Comparison of ENCODE assay signal across 8 cellular contexts in genomic region chr7:39624935-39625694, GRCh38. TPM values are rescaled to one million over a fixed set of nuclear protein-coding genes. Genes with fewer than 3 reads are reported as not detected.
DNase-seq lines count a peak whose midpoint lies in the region; ATAC-seq and TF ChIP-seq lines count a peak whose summit lies in the region.

No MANE protein-coding gene starts in this region.

- TF ChIP-seq CTCF in WI38 (IDR thresholded peaks at IDR 0.05; ENCODE audit: low read depth, low read length) (no peak), fibroblast of the aortic adventitia (IDR thresholded peaks at IDR 0.05; ENCODE audit: insufficient read depth, low read length) (no peak)

- no peak for DNase-seq in activated CD8-positive, alpha-beta memory T cell treated with anti-CD3 and anti-CD28 coated beads, Interleukin-2, amount 10 ng/mL, durations not matched to agents 7 days and 5 days
- DNase-seq in activated CD8-positive, alpha-beta memory T cell treated with anti-CD3 and anti-CD28 coated beads, Interleukin-2, amount 50 U/mL, for 48 hours: no peak
- DNase-seq in fibroblast of the aortic adventitia (ENCODE audit: low read depth) (peak; percentile 88), germinal center (ENCODE audit: low spot score) (no peak), cerebellar nuclear complex (lab: John Stamatoyannopoulos, UW) (no peak)
- no peak for DNase-seq in stimulated activated naive B cell treated with anti-CD40 and anti-IgM and Interleukin-4, amounts not matched to agents 10 μg/mL and 1 μg/mL and 100 μg/mL, for 72 hours

- H3K9me3 Mint-ChIP-seq in activated CD8-positive, alpha-beta memory T cell treated with anti-CD3 and anti-CD28 coated beads, Interleukin-2, amount 10 ng/mL, durations not matched to agents 7 days and 5 days (ENCODE audit: low read depth): no peaks in the 10 kb centered on the region
- H3K9me3 Mint-ChIP-seq in stimulated activated naive B cell treated with anti-CD40 and anti-IgM and Interleukin-4, amounts not matched to agents 10 μg/mL and 1 μg/mL and 100 μg/mL, for 72 hours: no peaks in the 10 kb centered on the region

- peaks cover 38% of the 10 kb centered on the region for H3K4me1 Mint-ChIP-seq in activated CD8-positive, alpha-beta memory T cell treated with anti-CD3 and anti-CD28 coated beads, Interleukin-2, amount 10 ng/mL, durations not matched to agents 7 days and 5 days
- peaks cover 31 to 59% of the 10 kb centered on the region in 2 donors for H3K4me1 Mint-ChIP-seq in stimulated activated naive B cell treated with anti-CD40 and anti-IgM and Interleukin-4, amounts not matched to agents 10 μg/mL and 1 μg/mL and 100 μg/mL, for 72 hours

- peak overlapping the region; percentile 92 for H3K4me3 Mint-ChIP-seq in activated CD8-positive, alpha-beta memory T cell treated with anti-CD3 and anti-CD28 coated beads, Interleukin-2, amount 10 ng/mL, durations not matched to agents 7 days and 5 days
- peak overlapping the region; percentile 32 to 96 for H3K4me3 Mint-ChIP-seq in stimulated activated naive B cell treated with anti-CD40 and anti-IgM and Interleukin-4, amounts not matched to agents 10 μg/mL and 1 μg/mL and 100 μg/mL, for 72 hours

- H3K4me3 ChIP-seq in WI38 (ENCODE audit: low read depth, low read length): peak overlapping the region; percentile 86
- H3K4me3 ChIP-seq in fibroblast of the aortic adventitia (ENCODE audit: low read depth, low read length): peak overlapping the region; percentile 74

- no peak for ATAC-seq in activated CD8-positive, alpha-beta memory T cell treated with anti-CD3 and anti-CD28 coated beads, Interleukin-2, amount 10 ng/mL, durations not matched to agents 7 days and 5 days
- no peak for ATAC-seq in stimulated activated naive B cell treated with anti-CD40 and anti-IgM and Interleukin-4, amounts not matched to agents 10 μg/mL and 1 μg/mL and 100 μg/mL, for 72 hours (replicated peaks)
- ATAC-seq in GM18870 (IDR thresholded peaks at IDR 0.05; ENCODE audit: unreplicated experiment): no peak

- H3K27me3 Mint-ChIP-seq in activated CD8-positive, alpha-beta memory T cell treated with anti-CD3 and anti-CD28 coated beads, Interleukin-2, amount 10 ng/mL, durations not matched to agents 7 days and 5 days: no peaks in the 10 kb centered on the region
- no peaks in the 10 kb centered on the region for H3K27me3 Mint-ChIP-seq in stimulated activated naive B cell treated with anti-CD40 and anti-IgM and Interleukin-4, amounts not matched to agents 10 μg/mL and 1 μg/mL and 100 μg/mL, for 72 hours

- H3K36me3 Mint-ChIP-seq in activated CD8-positive, alpha-beta memory T cell treated with anti-CD3 and anti-CD28 coated beads, Interleukin-2, amount 10 ng/mL, durations not matched to agents 7 days and 5 days: peaks cover 11% of the 10 kb centered on the region
- H3K36me3 Mint-ChIP-seq in stimulated activated naive B cell treated with anti-CD40 and anti-IgM and Interleukin-4, amounts not matched to agents 10 μg/mL and 1 μg/mL and 100 μg/mL, for 72 hours: peaks cover 16 to 21% of the 10 kb centered on the region in 2 donors

- CTCF ChIA-PET in activated CD8-positive, alpha-beta memory T cell treated with anti-CD3 and anti-CD28 coated beads, Interleukin-2, amount 10 ng/mL, durations not matched to agents 7 days and 5 days (lab: Charles Lee): interaction anchor here (1.2 to 3.2 kb wide), 4 partner anchors 9 to 120 kb away, joined by 4 to 27 read pairs (median 4); no protein-coding TSS in a partner anchor

- no peak overlapping the region for H3K27ac Mint-ChIP-seq in activated CD8-positive, alpha-beta memory T cell treated with anti-CD3 and anti-CD28 coated beads, Interleukin-2, amount 10 ng/mL, durations not matched to agents 7 days and 5 days
- no peak overlapping the region for H3K27ac Mint-ChIP-seq in stimulated activated naive B cell treated with anti-CD40 and anti-IgM and Interleukin-4, amounts not matched to agents 10 μg/mL and 1 μg/mL and 100 μg/mL, for 72 hours

RNA-seq across cellular contexts. Expression of gene RALA, which starts 1.7 kb away (rescaled TPM):
- 10 to 100 TPM; 22.3 to 32.9 TPM for total RNA-seq in activated CD8-positive, alpha-beta memory T cell treated with anti-CD3 and anti-CD28 coated beads, Interleukin-2, amount 10 ng/mL, durations not matched to agents 7 days and 5 days
- 42.7 and 61.5 TPM in 2 replicates for total RNA-seq in fibroblast of the aortic adventitia (ENCODE audit: low replicate concordance)

RNA-seq across cellular contexts. Expression of gene YAE1, which starts 58.9 kb away (rescaled TPM):
- 10 to 100 TPM in 1 of 2 experiments, 1 to 10 TPM in 1; 10.0 to 10.5 TPM for total RNA-seq in activated CD8-positive, alpha-beta memory T cell treated with anti-CD3 and anti-CD28 coated beads, Interleukin-2, amount 10 ng/mL, durations not matched to agents 7 days and 5 days
- 41.9 and 95.8 TPM in 2 replicates for total RNA-seq in fibroblast of the aortic adventitia (ENCODE audit: low replicate concordance)
